ENCODE assay signal across 12 cellular contexts in the genomic region with DNA sequence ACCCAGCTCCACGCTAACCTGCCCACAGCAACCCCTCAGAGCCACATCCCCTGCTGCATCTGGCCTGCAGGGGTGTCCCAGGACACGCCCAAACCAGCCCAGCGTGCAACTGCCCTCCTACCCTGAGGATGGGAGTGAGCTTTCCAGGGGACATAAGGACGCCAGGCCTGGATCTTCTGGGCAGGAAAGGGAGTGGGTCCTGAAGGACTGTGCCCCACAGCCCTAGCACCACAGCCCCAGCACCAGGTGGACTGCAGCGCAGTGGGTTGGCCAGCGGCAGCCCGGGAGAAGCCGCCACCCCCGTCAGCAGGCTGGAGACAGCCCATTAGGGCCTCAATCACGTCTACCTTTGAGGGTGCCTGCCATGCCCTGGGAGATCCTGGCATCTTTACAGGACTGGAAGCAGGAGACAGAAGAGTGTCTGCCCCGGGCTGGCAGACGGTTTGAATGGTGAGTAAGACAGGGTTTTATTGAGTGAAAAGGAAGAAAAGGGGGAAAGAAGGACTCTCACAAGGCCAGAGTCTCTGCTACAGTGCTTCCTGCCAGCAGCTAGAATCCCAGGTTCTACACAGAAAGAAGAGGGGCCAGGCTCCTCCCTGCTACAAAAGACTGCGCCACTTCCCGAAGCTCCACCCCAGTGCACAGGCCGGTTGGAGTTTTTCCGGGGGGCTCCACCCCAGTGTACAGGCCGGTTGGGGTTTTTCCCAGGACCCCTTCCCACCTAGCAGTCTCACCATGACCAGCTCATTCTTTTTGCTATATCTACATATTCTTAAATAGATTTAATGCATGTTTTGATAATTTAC.
DNase-seq lines count a peak whose midpoint lies in the region; ATAC-seq and TF ChIP-seq lines count a peak whose summit lies in the region.
"Had no signal": no experiment of that assay in that cellular context is flagged by ENCODE, and none has a peak within 500 bp of the region (broad histone marks: within the 10 kb centered on the region; RNA-seq: fewer than 3 reads in every experiment).

No MANE protein-coding gene starts in this region.

- H3K36me3 ChIP-seq in H7 (replicated peaks; ENCODE audit: control insufficient read depth, insufficient read depth, low read length) (peaks cover 7% of the 10 kb centered on the region), adrenal gland (replicated peaks in 1 of 2) (peaks cover 0 to 8% of the 10 kb centered on the region in 2 donors), mammary epithelial cell (ENCODE audit: insufficient read depth, low read length) (peaks cover 5% of the 10 kb centered on the region), body of pancreas (replicated peaks in 1 of 2; ENCODE audit: insufficient read depth in 1 of 2, low read depth in 2 of 2) (peaks cover 0 to 4% of the 10 kb centered on the region in 2 donors)

- H3K27me3 ChIP-seq in H7 (ENCODE audit: control insufficient read depth, insufficient read depth, low read length) = no peaks in the 10 kb centered on the region
- no peaks in the 10 kb centered on the region for H3K27me3 ChIP-seq in adrenal gland
- no peaks in the 10 kb centered on the region for H3K27me3 ChIP-seq in mammary epithelial cell (ENCODE audit: insufficient read depth, low read length)
- H3K27me3 ChIP-seq in body of pancreas = no peaks in the 10 kb centered on the region
- H3K27me3 ChIP-seq: BLaER1 had no signal

- TF ChIP-seq POLR2A in adrenal gland (IDR thresholded peaks at IDR 0.05) = peak in 1 of 2 donors; percentile 41
- TF ChIP-seq POLR2A in body of pancreas (IDR thresholded peaks at IDR 0.05) = no peak

- H3K4me1 ChIP-seq in adrenal gland (replicated peaks in 1 of 2) (peaks cover 0 to 10% of the 10 kb centered on the region in 2 donors), mammary epithelial cell (ENCODE audit: insufficient read depth, low read length) (no peaks in the 10 kb centered on the region), body of pancreas (peaks cover 12% of the 10 kb centered on the region)
- H3K4me1 ChIP-seq: BLaER1 had no signal

- peak; percentile 53 for DNase-seq in A172 (ENCODE audit: low spot score)
- DNase-seq in H7 = peak; percentile 75
- peak; percentile 51 to 80 (median 76) for DNase-seq in adrenal gland
- DNase-seq in left colon = no peak
- no peak for DNase-seq in mammary epithelial cell
- DNase-seq in ecto neural progenitor cell (ENCODE audit: low spot score) = no peak
- no peak for DNase-seq in body of pancreas
- DNase-seq: GDM1; NCI-H446; stimulated activated CD4-positive, alpha-beta T cell treated with anti-CD3 and anti-CD28 coated beads, Interleukin-4, amount 100 ng/mL, for 4 hours had no signal

- TF ChIP-seq CTCF in adrenal gland (IDR thresholded peaks at IDR 0.05) (no peak), mammary epithelial cell (conservative IDR thresholded peaks at IDR 0.05 in 1 of 2, IDR thresholded peaks at IDR 0.05 in 1 of 2; ENCODE audit: extremely low read depth in 1 of 2, insufficient read depth in 1 of 2, low read depth in 1 of 2, low read length in 2 of 2) (no peak), body of pancreas (IDR thresholded peaks at IDR 0.05) (no peak)

- 51 to 59% (median 58%) methylated on average over 7 to 17 of the region's 17 CpGs for WGBS in adrenal gland, 4 donors
- WGBS in mammary epithelial cell (ENCODE audit: low coverage, missing lambda C conversion rate) = 80% methylated on average over 15 of the region's 17 CpGs
- 65 to 73% methylated on average over 9 to 17 of the region's 17 CpGs for WGBS in body of pancreas, 2 donors

- H3K27ac ChIP-seq in adrenal gland = peak overlapping the region in 3 of 5 donors; percentile 49 to 76 (median 56)
- H3K27ac ChIP-seq in mammary epithelial cell (ENCODE audit: insufficient read depth, low read depth, low read length) = no peak overlapping the region
- no peak overlapping the region for H3K27ac ChIP-seq in body of pancreas
- H3K27ac ChIP-seq: BLaER1 had no signal

- intact Hi-C loops in adrenal gland (cut with DNase I) = no loop called here
- intact Hi-C loops in left colon (cut with DNase I, micrococcal nuclease) = no loop called here
- intact Hi-C loops in mammary epithelial cell (cut with micrococcal nuclease) = loop anchor here (10.0 kb wide), 1 partner anchor 446 kb away; no protein-coding TSS in a partner anchor
- intact Hi-C loops in body of pancreas (cut with DNase I) = no loop called here

- in situ Hi-C loops in mammary epithelial cell (cut with MboI; ENCODE audit: low sequenced_read_pairs in 2 of 2) = no loop called here

- no peaks in the 10 kb centered on the region for H3K9me3 ChIP-seq in adrenal gland (replicated peaks in 1 of 3)
- no peaks in the 10 kb centered on the region for H3K9me3 ChIP-seq in mammary epithelial cell (replicated peaks; ENCODE audit: insufficient read depth, low read length)
- H3K9me3 ChIP-seq in body of pancreas = no peaks in the 10 kb centered on the region
- H3K9me3 ChIP-seq: BLaER1 had no signal

- no peak overlapping the region for H2AFZ ChIP-seq in mammary epithelial cell (ENCODE audit: low read depth, low read length)

- peaks cover 84% of the 10 kb centered on the region for H3K79me2 ChIP-seq in mammary epithelial cell (ENCODE audit: insufficient read depth, low read length)

- no peaks in the 10 kb centered on the region for H4K20me1 ChIP-seq in mammary epithelial cell (ENCODE audit: insufficient read depth, low read length)

- BruUV-seq in mammary epithelial cell (replicated peaks; lab: Mats Ljungman, UMichigan) = no TSS peak

- dilution Hi-C loops in mammary epithelial cell (cut with HindIII; ENCODE audit: low sequenced_read_pairs) = no loop called here

- CTCF ChIA-PET in mammary epithelial cell (lab: Charles Lee; ENCODE audit: low non-redundant PET) = no interaction called here

- peak; percentile 14 for ATAC-seq in left colon
- no peak for ATAC-seq in HG02623 (IDR thresholded peaks at IDR 0.05; ENCODE audit: unreplicated experiment)
- ATAC-seq in body of pancreas = no peak

- no peak overlapping the region for H3K9ac ChIP-seq in mammary epithelial cell (ENCODE audit: insufficient read depth, low read length)
- H3K9ac ChIP-seq: BLaER1 had no signal

- H3K4me3 ChIP-seq in H7 (ENCODE audit: insufficient read depth, low read depth, low read length) = no peak overlapping the region
- H3K4me3 ChIP-seq in adrenal gland = no peak overlapping the region
- H3K4me3 ChIP-seq in mammary epithelial cell (replicated peaks in 1 of 3; ENCODE audit: insufficient read depth in 1 of 3, low read depth in 2 of 3, low read length in 3 of 3) = no peak overlapping the region
- H3K4me3 ChIP-seq in body of pancreas = no peak overlapping the region
- H3K4me3 ChIP-seq: BLaER1 had no signal

- no peak overlapping the region for H3K4me2 ChIP-seq in mammary epithelial cell (ENCODE audit: insufficient read depth, low read depth, low read length)
- H3K4me2 ChIP-seq: BLaER1 had no signal

Comparison
In these comparisons a context has a peak if more than half of its experiments do, and no peak if none do; other contexts are left out.
1. DNase-seq: peak in A172 (single experiment), H7 (single experiment) and adrenal gland (7 of 7); none in left colon (0 of 2), mammary epithelial cell (single experiment), ecto neural progenitor cell (single experiment) and body of pancreas (0 of 4).
2. H3K27ac ChIP-seq: peak in adrenal gland (3 of 5); none in mammary epithelial cell (single experiment) and body of pancreas (0 of 4).